ENCODE assay signal across 8 cellular contexts in the genomic region with DNA sequence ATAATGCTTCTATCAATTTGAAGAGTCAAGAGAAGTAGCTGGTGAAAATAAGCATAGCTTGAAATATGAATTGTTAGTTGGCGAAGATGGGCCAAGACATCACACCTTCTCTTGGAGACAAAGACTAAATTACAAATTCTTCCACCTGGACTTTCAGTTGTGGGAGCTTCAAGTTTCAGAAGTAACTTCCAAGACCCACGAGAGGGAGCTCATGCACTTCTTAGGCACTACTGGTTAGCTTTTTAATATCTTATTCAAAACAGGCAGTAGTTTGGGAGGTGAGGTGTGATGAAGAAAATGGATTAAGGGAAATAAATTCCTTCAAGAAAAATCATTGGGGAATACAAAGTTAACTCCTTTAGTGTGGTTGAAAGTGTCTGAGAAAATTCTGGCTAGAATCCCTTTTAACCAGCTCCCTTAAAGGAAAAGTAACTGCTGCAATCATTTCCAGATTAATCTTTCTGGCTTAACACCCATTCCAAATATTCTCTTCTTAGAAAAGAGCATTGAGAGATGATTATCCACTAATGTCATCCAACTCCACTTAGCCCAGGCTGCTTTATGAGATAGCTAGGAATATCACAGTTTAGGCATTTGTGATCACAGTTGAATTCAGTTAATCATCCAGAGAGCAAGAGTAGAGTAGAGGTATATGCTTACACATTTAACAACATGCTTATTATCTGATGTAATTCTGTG.
A peak's percentile ranks its signal among the peaks of the same experiment; 100 is the strongest.
DNase-seq lines count a peak whose midpoint lies in the region; ATAC-seq and TF ChIP-seq lines count a peak whose summit lies in the region.

No MANE protein-coding gene starts in this region.

- CTCF ChIA-PET in PC-3 (lab: Charles Lee): interaction anchor here (0.6 to 1.5 kb wide), 6 partner anchors 63 to 331 kb away, joined by 3 to 23 read pairs (median 6); a partner anchor contains a TSS

- H3K4me1 ChIP-seq in BE2C (no peaks in the 10 kb centered on the region), PC-3 (ENCODE audit: insufficient read depth, low read length) (no peaks in the 10 kb centered on the region; the same call in 1 of the 2 replicates), osteoblast (ENCODE audit: insufficient read depth, low read length) (no peaks in the 10 kb centered on the region)

- H3K4me3 ChIP-seq in BE2C (ENCODE audit: low read depth, low read length) (no peak overlapping the region), HFF-Myc (replicated peaks; ENCODE audit: low read depth, low read length) (no peak overlapping the region), PC-3 (ENCODE audit: low read length) (no peak overlapping the region), osteoblast (ENCODE audit: insufficient read depth, low read length) (no peak overlapping the region)

- no peaks in the 10 kb centered on the region for H3K9me2 ChIP-seq in PC-3 (replicated peaks; ENCODE audit: low read length)

- no peaks in the 10 kb centered on the region for H3K9me3 ChIP-seq in BE2C
- no peaks in the 10 kb centered on the region for H3K9me3 ChIP-seq in PC-3 (ENCODE audit: low read length)
- no peaks in the 10 kb centered on the region for H3K9me3 ChIP-seq in osteoblast (ENCODE audit: low read depth, low read length)

- DNase-seq in BE2C: peak; percentile 19
- peak; percentile 19 for DNase-seq in HFF-Myc (ENCODE audit: extremely low read depth, low read depth)
- DNase-seq in PC-3: peak; percentile 71
- DNase-seq in erythroblast (lab: John Stamatoyannopoulos, UW): peak; percentile 22 to 41
- peak; percentile 45 for DNase-seq in osteoblast (ENCODE audit: insufficient read length, low spot score, missing footprints)
- no peak for DNase-seq in activated effector memory CD4-positive, alpha-beta T cell treated with Interleukin-2 at 50 U/mL for 16 hours

- H4K20me1 ChIP-seq in PC-3 (ENCODE audit: low read length): no peaks in the 10 kb centered on the region
- no peaks in the 10 kb centered on the region for H4K20me1 ChIP-seq in osteoblast (ENCODE audit: insufficient read depth, low read length)

- H3K36me3 ChIP-seq in BE2C (no peaks in the 10 kb centered on the region), PC-3 (ENCODE audit: low read depth, low read length) (no peaks in the 10 kb centered on the region), osteoblast (ENCODE audit: insufficient read depth, low read length) (no peaks in the 10 kb centered on the region)

- POLR2A ChIA-PET in PC-3 (lab: Charles Lee; ENCODE audit: unreplicated experiment): no interaction called here

- ATAC-seq in PC-3: peak; percentile 45
- ATAC-seq in HG03135 (IDR thresholded peaks at IDR 0.05; ENCODE audit: unreplicated experiment): no peak
- no peak for ATAC-seq in GM21390 (IDR thresholded peaks at IDR 0.05; ENCODE audit: unreplicated experiment)

- H3K79me2 ChIP-seq in PC-3 (ENCODE audit: low read length) (no peaks in the 10 kb centered on the region), osteoblast (ENCODE audit: insufficient read depth, low read length) (no peaks in the 10 kb centered on the region)

- H3K4me2 ChIP-seq in PC-3 (ENCODE audit: low read length): no peak overlapping the region
- no peak overlapping the region for H3K4me2 ChIP-seq in osteoblast (ENCODE audit: insufficient read depth, low read length)

- intact Hi-C loops in PC-3 (cut with micrococcal nuclease): loop anchor here (1.0 to 2.0 kb wide), 2 partner anchors 62 to 145 kb away; no protein-coding TSS in a partner anchor

- H3K27me3 ChIP-seq in BE2C (no peaks in the 10 kb centered on the region; the same call in 1 of the 2 replicates), PC-3 (ENCODE audit: low read length) (no peaks in the 10 kb centered on the region), osteoblast (ENCODE audit: insufficient read depth, low read length) (no peaks in the 10 kb centered on the region)

- H3F3A ChIP-seq in PC-3 (ENCODE audit: low read length, unreplicated experiment): no peaks in the 10 kb centered on the region

- H3K9ac ChIP-seq in PC-3 (ENCODE audit: low read length): no peak overlapping the region

- no peak for TF ChIP-seq POLR2A in erythroblast (IDR thresholded peaks at IDR 0.05; ENCODE audit: low read length)

- BruUV-seq in PC-3 (replicated peaks; lab: Mats Ljungman, UMichigan): no TSS peak

- TF ChIP-seq CTCF in BE2C (IDR thresholded peaks at IDR 0.05; ENCODE audit: low read depth, low read length) (peak; percentile 48), HFF-Myc (IDR thresholded peaks at IDR 0.05; ENCODE audit: low read depth, low read length, missing control alignments) (peak; percentile 62), PC-3 (conservative IDR thresholded peaks at IDR 0.05; ENCODE audit: low read depth, low read length) (peak; percentile 85), osteoblast (IDR thresholded peaks at IDR 0.05; ENCODE audit: extremely low read depth, low read depth, low read length) (peak; percentile 63)

- no peak overlapping the region for H3K27ac ChIP-seq in PC-3 (ENCODE audit: low read length)
- no peak overlapping the region for H3K27ac ChIP-seq in osteoblast (ENCODE audit: low read depth, low read length)

- H2AFZ ChIP-seq in PC-3 (ENCODE audit: low read length): no peak overlapping the region
- no peak overlapping the region for H2AFZ ChIP-seq in osteoblast (ENCODE audit: low read length)
